Comparison of ENCODE assay signal across 1 cellular context in the genomic region with DNA sequence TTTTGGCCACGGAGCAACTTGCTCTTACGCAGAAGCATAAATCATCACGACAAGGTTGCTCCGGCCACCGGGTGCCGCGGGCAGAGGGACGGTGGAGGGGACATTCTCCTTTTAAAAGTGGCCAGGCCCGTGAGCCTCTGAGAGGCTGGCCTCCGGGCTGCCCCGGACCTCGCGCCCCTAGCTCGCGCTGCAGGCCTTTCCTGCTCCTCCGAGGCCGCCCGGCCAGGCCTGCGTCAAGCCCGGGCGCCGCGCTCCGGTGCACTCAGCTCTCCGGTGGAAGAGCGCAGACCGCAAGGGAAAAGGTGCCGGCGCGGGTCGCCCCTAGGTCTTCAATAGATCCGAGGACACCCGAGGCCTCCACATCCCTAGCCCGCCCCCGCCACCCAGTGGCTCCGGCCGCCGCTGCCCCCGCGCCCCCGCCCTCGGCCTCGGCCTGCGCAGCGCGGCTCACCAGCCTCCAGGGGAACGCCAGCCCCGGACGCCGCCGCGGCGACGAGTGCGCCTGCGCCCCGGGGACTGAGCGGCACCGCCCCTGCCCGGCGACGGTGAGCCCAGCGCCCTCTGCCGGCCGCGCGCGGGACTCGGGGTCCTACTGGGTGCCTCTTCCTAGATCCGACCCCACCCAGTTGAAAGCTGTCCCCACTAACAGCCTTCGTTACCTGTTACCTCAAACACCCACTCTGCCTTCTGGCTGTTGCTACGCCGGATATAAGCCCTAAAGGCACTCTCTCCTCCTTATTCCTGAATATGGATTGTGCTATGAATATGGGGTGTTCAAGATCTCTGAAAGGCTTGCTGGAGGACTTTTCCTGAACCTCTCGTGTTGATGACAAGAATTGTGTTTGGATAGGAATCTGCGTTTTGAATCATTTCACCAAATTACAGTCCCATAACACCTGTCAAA.
TF ChIP-seq lines count a peak whose summit lies in the region.

A gene (minus strand): TSS at position 500 of the 904 bp plus-strand sequence. CDS start 10,671 bp downstream, outside the sequence.

TF ChIP-seq in K562, 482 proteins besides CTCF, POLR2A, EP300 and RAD21 (continued from another document and continues in another):
- TF ChIP-seq, protein P1, sequence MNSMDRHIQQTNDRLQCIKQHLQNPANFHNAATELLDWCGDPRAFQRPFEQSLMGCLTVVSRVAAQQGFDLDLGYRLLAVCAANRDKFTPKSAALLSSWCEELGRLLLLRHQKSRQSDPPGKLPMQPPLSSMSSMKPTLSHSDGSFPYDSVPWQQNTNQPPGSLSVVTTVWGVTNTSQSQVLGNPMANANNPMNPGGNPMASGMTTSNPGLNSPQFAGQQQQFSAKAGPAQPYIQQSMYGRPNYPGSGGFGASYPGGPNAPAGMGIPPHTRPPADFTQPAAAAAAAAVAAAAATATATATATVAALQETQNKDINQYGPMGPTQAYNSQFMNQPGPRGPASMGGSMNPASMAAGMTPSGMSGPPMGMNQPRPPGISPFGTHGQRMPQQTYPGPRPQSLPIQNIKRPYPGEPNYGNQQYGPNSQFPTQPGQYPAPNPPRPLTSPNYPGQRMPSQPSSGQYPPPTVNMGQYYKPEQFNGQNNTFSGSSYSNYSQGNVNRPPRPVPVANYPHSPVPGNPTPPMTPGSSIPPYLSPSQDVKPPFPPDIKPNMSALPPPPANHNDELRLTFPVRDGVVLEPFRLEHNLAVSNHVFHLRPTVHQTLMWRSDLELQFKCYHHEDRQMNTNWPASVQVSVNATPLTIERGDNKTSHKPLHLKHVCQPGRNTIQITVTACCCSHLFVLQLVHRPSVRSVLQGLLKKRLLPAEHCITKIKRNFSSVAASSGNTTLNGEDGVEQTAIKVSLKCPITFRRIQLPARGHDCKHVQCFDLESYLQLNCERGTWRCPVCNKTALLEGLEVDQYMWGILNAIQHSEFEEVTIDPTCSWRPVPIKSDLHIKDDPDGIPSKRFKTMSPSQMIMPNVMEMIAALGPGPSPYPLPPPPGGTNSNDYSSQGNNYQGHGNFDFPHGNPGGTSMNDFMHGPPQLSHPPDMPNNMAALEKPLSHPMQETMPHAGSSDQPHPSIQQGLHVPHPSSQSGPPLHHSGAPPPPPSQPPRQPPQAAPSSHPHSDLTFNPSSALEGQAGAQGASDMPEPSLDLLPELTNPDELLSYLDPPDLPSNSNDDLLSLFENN (IDR thresholded peaks at IDR 0.05; ENCODE audit: low read depth in 2 of 2, low read length in 2 of 2) = no peak
- TF ChIP-seq ZBED1 (IDR thresholded peaks at IDR 0.05) (no peak), ZNF830 (CRISPR knock-in tag; IDR thresholded peaks at IDR 0.05) (no peak), ZNF133 (CRISPR knock-in tag; IDR thresholded peaks at IDR 0.05) (no peak), NFIC (IDR thresholded peaks at IDR 0.05) (0 out of 2 replicates have a peak, but pooled peaks have one; percentile 3), FOXA1 (IDR thresholded peaks at IDR 0.05; ENCODE audit: borderline replicate concordance) (no peak), XRCC3 (IDR thresholded peaks at IDR 0.05) (no peak), KAT7 (CRISPR knock-in tag; IDR thresholded peaks at IDR 0.05; ENCODE audit: borderline replicate concordance) (no peak), ZNF3 (CRISPR knock-in tag; IDR thresholded peaks at IDR 0.05) (no peak), FOXJ2 (tag; IDR thresholded peaks at IDR 0.05) (no peak), SMARCC2 (IDR thresholded peaks at IDR 0.05; ENCODE audit: low read depth) (no peak; the same call in 1 of the 2 replicates), LEF1 (IDR thresholded peaks at IDR 0.05) (no peak), FUS (optimal IDR thresholded peaks at IDR 0.05; ENCODE audit: low read depth, low read length) (no peak), ZNF76 (CRISPR knock-in tag; IDR thresholded peaks at IDR 0.05; ENCODE audit: borderline replicate concordance) (no peak), ZNF384 (IDR thresholded peaks at IDR 0.05; ENCODE audit: low read depth, low read length) (no peak), DIDO1 (tag; IDR thresholded peaks at IDR 0.05; ENCODE audit: low read depth) (no peak), NFYB (IDR thresholded peaks at IDR 0.05; ENCODE audit: extremely low read depth, insufficient read length) (no peak), ZC3H4 (CRISPR knock-in tag; IDR thresholded peaks at IDR 0.05; ENCODE audit: borderline replicate concordance) (no peak), PHB (CRISPR knock-in tag; IDR thresholded peaks at IDR 0.05) (no peak), ZFP1 (CRISPR knock-in tag; IDR thresholded peaks at IDR 0.05) (no peak), ASH1L (IDR thresholded peaks at IDR 0.05; ENCODE audit: borderline replicate concordance, low read depth, partially characterized antibody) (no peak), HMG20A (CRISPR knock-in tag; conservative IDR thresholded peaks at IDR 0.05) (no peak), TRIM28 (IDR thresholded peaks at IDR 0.05) (no peak), ZBTB7A (IDR thresholded peaks at IDR 0.05; ENCODE audit: borderline replicate concordance, control insufficient read depth, low read depth, low read length) (peak; percentile 95), SETDB1 (IDR thresholded peaks at IDR 0.05; ENCODE audit: low read length) (no peak)
- TF ChIP-seq, protein P2, sequence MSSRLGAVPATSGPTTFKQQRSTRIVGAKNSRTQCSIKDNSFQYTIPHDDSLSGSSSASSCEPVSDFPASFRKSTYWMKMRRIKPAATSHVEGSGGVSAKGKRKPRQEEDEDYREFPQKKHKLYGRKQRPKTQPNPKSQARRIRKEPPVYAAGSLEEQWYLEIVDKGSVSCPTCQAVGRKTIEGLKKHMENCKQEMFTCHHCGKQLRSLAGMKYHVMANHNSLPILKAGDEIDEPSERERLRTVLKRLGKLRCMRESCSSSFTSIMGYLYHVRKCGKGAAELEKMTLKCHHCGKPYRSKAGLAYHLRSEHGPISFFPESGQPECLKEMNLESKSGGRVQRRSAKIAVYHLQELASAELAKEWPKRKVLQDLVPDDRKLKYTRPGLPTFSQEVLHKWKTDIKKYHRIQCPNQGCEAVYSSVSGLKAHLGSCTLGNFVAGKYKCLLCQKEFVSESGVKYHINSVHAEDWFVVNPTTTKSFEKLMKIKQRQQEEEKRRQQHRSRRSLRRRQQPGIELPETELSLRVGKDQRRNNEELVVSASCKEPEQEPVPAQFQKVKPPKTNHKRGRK (tag; IDR thresholded peaks at IDR 0.05) = no peak
- TF ChIP-seq, protein P3, sequence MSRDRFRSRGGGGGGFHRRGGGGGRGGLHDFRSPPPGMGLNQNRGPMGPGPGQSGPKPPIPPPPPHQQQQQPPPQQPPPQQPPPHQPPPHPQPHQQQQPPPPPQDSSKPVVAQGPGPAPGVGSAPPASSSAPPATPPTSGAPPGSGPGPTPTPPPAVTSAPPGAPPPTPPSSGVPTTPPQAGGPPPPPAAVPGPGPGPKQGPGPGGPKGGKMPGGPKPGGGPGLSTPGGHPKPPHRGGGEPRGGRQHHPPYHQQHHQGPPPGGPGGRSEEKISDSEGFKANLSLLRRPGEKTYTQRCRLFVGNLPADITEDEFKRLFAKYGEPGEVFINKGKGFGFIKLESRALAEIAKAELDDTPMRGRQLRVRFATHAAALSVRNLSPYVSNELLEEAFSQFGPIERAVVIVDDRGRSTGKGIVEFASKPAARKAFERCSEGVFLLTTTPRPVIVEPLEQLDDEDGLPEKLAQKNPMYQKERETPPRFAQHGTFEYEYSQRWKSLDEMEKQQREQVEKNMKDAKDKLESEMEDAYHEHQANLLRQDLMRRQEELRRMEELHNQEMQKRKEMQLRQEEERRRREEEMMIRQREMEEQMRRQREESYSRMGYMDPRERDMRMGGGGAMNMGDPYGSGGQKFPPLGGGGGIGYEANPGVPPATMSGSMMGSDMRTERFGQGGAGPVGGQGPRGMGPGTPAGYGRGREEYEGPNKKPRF (IDR thresholded peaks at IDR 0.05; ENCODE audit: low read depth, low read length) = no peak
- TF ChIP-seq, protein P4, sequence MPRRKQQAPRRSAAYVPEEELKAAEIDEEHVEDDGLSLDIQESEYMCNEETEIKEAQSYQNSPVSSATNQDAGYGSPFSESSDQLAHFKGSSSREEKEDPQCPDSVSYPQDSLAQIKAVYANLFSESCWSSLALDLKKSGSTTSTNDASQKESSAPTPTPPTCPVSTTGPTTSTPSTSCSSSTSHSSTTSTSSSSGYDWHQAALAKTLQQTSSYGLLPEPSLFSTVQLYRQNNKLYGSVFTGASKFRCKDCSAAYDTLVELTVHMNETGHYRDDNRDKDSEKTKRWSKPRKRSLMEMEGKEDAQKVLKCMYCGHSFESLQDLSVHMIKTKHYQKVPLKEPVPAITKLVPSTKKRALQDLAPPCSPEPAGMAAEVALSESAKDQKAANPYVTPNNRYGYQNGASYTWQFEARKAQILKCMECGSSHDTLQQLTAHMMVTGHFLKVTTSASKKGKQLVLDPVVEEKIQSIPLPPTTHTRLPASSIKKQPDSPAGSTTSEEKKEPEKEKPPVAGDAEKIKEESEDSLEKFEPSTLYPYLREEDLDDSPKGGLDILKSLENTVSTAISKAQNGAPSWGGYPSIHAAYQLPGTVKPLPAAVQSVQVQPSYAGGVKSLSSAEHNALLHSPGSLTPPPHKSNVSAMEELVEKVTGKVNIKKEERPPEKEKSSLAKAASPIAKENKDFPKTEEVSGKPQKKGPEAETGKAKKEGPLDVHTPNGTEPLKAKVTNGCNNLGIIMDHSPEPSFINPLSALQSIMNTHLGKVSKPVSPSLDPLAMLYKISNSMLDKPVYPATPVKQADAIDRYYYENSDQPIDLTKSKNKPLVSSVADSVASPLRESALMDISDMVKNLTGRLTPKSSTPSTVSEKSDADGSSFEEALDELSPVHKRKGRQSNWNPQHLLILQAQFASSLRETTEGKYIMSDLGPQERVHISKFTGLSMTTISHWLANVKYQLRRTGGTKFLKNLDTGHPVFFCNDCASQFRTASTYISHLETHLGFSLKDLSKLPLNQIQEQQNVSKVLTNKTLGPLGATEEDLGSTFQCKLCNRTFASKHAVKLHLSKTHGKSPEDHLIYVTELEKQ (CRISPR knock-in tag; IDR thresholded peaks at IDR 0.05) = no peak
- TF ChIP-seq, protein P5, sequence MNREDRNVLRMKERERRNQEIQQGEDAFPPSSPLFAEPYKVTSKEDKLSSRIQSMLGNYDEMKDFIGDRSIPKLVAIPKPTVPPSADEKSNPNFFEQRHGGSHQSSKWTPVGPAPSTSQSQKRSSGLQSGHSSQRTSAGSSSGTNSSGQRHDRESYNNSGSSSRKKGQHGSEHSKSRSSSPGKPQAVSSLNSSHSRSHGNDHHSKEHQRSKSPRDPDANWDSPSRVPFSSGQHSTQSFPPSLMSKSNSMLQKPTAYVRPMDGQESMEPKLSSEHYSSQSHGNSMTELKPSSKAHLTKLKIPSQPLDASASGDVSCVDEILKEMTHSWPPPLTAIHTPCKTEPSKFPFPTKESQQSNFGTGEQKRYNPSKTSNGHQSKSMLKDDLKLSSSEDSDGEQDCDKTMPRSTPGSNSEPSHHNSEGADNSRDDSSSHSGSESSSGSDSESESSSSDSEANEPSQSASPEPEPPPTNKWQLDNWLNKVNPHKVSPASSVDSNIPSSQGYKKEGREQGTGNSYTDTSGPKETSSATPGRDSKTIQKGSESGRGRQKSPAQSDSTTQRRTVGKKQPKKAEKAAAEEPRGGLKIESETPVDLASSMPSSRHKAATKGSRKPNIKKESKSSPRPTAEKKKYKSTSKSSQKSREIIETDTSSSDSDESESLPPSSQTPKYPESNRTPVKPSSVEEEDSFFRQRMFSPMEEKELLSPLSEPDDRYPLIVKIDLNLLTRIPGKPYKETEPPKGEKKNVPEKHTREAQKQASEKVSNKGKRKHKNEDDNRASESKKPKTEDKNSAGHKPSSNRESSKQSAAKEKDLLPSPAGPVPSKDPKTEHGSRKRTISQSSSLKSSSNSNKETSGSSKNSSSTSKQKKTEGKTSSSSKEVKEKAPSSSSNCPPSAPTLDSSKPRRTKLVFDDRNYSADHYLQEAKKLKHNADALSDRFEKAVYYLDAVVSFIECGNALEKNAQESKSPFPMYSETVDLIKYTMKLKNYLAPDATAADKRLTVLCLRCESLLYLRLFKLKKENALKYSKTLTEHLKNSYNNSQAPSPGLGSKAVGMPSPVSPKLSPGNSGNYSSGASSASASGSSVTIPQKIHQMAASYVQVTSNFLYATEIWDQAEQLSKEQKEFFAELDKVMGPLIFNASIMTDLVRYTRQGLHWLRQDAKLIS (CRISPR knock-in tag; IDR thresholded peaks at IDR 0.05) = no peak
- TF ChIP-seq, protein P6, sequence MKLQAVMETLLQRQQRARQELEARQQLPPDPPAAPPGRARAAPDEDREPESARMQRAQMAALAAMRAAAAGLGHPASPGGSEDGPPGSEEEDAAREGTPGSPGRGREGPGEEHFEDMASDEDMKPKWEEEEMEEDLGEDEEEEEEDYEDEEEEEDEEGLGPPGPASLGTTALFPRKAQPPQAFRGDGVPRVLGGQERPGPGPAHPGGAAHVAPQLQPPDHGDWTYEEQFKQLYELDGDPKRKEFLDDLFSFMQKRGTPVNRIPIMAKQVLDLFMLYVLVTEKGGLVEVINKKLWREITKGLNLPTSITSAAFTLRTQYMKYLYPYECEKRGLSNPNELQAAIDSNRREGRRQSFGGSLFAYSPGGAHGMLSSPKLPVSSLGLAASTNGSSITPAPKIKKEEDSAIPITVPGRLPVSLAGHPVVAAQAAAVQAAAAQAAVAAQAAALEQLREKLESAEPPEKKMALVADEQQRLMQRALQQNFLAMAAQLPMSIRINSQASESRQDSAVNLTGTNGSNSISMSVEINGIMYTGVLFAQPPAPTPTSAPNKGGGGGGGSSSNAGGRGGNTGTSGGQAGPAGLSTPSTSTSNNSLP (IDR thresholded peaks at IDR 0.05; ENCODE audit: borderline replicate concordance, low read depth, low read length) = no peak
- TF ChIP-seq, protein P7, sequence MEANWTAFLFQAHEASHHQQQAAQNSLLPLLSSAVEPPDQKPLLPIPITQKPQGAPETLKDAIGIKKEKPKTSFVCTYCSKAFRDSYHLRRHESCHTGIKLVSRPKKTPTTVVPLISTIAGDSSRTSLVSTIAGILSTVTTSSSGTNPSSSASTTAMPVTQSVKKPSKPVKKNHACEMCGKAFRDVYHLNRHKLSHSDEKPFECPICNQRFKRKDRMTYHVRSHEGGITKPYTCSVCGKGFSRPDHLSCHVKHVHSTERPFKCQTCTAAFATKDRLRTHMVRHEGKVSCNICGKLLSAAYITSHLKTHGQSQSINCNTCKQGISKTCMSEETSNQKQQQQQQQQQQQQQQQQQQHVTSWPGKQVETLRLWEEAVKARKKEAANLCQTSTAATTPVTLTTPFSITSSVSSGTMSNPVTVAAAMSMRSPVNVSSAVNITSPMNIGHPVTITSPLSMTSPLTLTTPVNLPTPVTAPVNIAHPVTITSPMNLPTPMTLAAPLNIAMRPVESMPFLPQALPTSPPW (CRISPR knock-in tag; IDR thresholded peaks at IDR 0.05) = peak; percentile 98
- TF ChIP-seq, protein P8, sequence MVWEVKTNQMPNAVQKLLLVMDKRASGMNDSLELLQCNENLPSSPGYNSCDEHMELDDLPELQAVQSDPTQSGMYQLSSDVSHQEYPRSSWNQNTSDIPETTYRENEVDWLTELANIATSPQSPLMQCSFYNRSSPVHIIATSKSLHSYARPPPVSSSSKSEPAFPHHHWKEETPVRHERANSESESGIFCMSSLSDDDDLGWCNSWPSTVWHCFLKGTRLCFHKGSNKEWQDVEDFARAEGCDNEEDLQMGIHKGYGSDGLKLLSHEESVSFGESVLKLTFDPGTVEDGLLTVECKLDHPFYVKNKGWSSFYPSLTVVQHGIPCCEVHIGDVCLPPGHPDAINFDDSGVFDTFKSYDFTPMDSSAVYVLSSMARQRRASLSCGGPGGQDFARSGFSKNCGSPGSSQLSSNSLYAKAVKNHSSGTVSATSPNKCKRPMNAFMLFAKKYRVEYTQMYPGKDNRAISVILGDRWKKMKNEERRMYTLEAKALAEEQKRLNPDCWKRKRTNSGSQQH (CRISPR knock-in tag; IDR thresholded peaks at IDR 0.05) = no peak
- TF ChIP-seq, protein P9, sequence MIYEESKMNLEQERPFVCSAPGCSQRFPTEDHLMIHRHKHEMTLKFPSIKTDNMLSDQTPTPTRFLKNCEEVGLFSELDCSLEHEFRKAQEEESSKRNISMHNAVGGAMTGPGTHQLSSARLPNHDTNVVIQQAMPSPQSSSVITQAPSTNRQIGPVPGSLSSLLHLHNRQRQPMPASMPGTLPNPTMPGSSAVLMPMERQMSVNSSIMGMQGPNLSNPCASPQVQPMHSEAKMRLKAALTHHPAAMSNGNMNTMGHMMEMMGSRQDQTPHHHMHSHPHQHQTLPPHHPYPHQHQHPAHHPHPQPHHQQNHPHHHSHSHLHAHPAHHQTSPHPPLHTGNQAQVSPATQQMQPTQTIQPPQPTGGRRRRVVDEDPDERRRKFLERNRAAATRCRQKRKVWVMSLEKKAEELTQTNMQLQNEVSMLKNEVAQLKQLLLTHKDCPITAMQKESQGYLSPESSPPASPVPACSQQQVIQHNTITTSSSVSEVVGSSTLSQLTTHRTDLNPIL (CRISPR knock-in tag; IDR thresholded peaks at IDR 0.05) = no peak
